26 cellular contexts compared by ENCODE assay signal in genomic region chr11:73398721-73399120, GRCh38. TPM values are rescaled to one million over a fixed set of nuclear protein-coding genes. Genes with fewer than 3 reads are reported as not detected.
DNase-seq lines count a peak whose midpoint lies in the region; FAIRE-seq and TF ChIP-seq lines count a peak whose summit lies in the region.
"Had no signal": no experiment of that assay in that cellular context is flagged by ENCODE, and none has a peak within 500 bp of the region (broad histone marks: within the 10 kb centered on the region; RNA-seq: fewer than 3 reads in every experiment).

No MANE protein-coding gene starts in this region.

- no peaks in the 10 kb centered on the region for H3K9me2 ChIP-seq in PC-9 (ENCODE audit: insufficient read depth)

- H3K36me3 ChIP-seq in neutrophil (peaks cover 96% of the 10 kb centered on the region), PC-9 (ENCODE audit: low read depth) (no peaks in the 10 kb centered on the region)
- H3K36me3 ChIP-seq: BE2C had no signal

- H3K4me3 ChIP-seq in coronary artery: no peak overlapping the region
- no peak overlapping the region for H3K4me3 ChIP-seq in neutrophil (ENCODE audit: low read depth in 1 of 2, low read length in 1 of 2)
- H3K4me3 ChIP-seq in PC-9: no peak overlapping the region
- H3K4me3 ChIP-seq: smooth muscle cell, stomach, upper lobe of left lung had no signal

- peak overlapping the region; percentile 40 for H3K27ac Mint-ChIP-seq in activated CD4-positive, alpha-beta memory T cell treated with anti-CD3 and anti-CD28 coated beads for 36 hours
- no peak overlapping the region for H3K27ac Mint-ChIP-seq in activated CD4-positive, alpha-beta memory T cell treated with anti-CD3 and anti-CD28 coated beads, Interleukin-2, amount 10 ng/mL, durations not matched to agents 7 days and 5 days
- no peak overlapping the region for H3K27ac Mint-ChIP-seq in osteocyte (ENCODE audit: unreplicated experiment)
- H3K27ac Mint-ChIP-seq: WTC11 had no signal

- POLR2A ChIA-PET in activated CD4-positive, alpha-beta memory T cell treated with anti-CD3 and anti-CD28 coated beads for 36 hours (lab: Charles Lee): no interaction called here
- POLR2A ChIA-PET in activated CD4-positive, alpha-beta memory T cell treated with anti-CD3 and anti-CD28 coated beads, Interleukin-2, amount 10 ng/mL, durations not matched to agents 7 days and 5 days (lab: Charles Lee): interaction anchor here (0.7 to 1.3 kb wide), 3 partner anchors 11 to 48 kb away, joined by 3 to 4 read pairs (median 3); no protein-coding TSS in a partner anchor
- POLR2A ChIA-PET in PC-9 (lab: Charles Lee; ENCODE audit: unreplicated experiment): no interaction called here

- in situ Hi-C loops in G401 (cut with HindIII; ENCODE audit: low sequenced_read_pairs): no loop called here

- H3K27ac ChIP-seq in coronary artery: no peak overlapping the region
- peak overlapping the region; percentile 63 for H3K27ac ChIP-seq in neutrophil
- H3K27ac ChIP-seq in PC-9: no peak overlapping the region
- H3K27ac ChIP-seq: stomach, upper lobe of left lung had no signal

- no peak overlapping the region for H3K4me2 ChIP-seq in PC-9
- H3K4me2 ChIP-seq: smooth muscle cell had no signal

- no peaks in the 10 kb centered on the region for H3K4me1 Mint-ChIP-seq in activated CD4-positive, alpha-beta memory T cell treated with anti-CD3 and anti-CD28 coated beads for 36 hours (ENCODE audit: low read depth)
- H3K4me1 Mint-ChIP-seq in activated CD4-positive, alpha-beta memory T cell treated with anti-CD3 and anti-CD28 coated beads, Interleukin-2, amount 10 ng/mL, durations not matched to agents 7 days and 5 days: no peaks in the 10 kb centered on the region
- H3K4me1 Mint-ChIP-seq in osteocyte (ENCODE audit: unreplicated experiment): peaks cover 8% of the 10 kb centered on the region

- H3K27me3 Mint-ChIP-seq in activated CD4-positive, alpha-beta memory T cell treated with anti-CD3 and anti-CD28 coated beads for 36 hours: no peaks in the 10 kb centered on the region
- H3K27me3 Mint-ChIP-seq in activated CD4-positive, alpha-beta memory T cell treated with anti-CD3 and anti-CD28 coated beads, Interleukin-2, amount 10 ng/mL, durations not matched to agents 7 days and 5 days: no peaks in the 10 kb centered on the region
- H3K27me3 Mint-ChIP-seq in osteocyte (ENCODE audit: unreplicated experiment): no peaks in the 10 kb centered on the region

- DNase-seq in activated CD4-positive, alpha-beta memory T cell treated with anti-CD3 and anti-CD28 coated beads for 36 hours: no peak
- DNase-seq in activated CD4-positive, alpha-beta memory T cell treated with anti-CD3 and anti-CD28 coated beads, Interleukin-2, amount 10 ng/mL, durations not matched to agents 7 days and 5 days: no peak
- DNase-seq in GM12891 (ENCODE audit: insufficient read length, low spot score) (no peak), coronary artery (ENCODE audit: low spot score) (peak; percentile 68), G401 (ENCODE audit: low spot score) (no peak), osteocyte (ENCODE audit: extremely low spot score, unreplicated experiment) (no peak), PC-9 (no peak)
- DNase-seq: activated CD8-positive, alpha-beta memory T cell treated with anti-CD3 and anti-CD28 coated beads for 24 hours; activated naive CD4-positive, alpha-beta T cell treated with anti-CD3 and anti-CD28 coated beads, Interleukin-2, amount 50 U/mL, for 16 hours; anterior cingulate cortex; BE2C; central memory CD4-positive, alpha-beta T cell; HCEC 1CT; hippocampal formation; left ventricle myocardium superior; NCI-H1436 treated with DMSO at 0.1 percent for 48 hours; NCI-H524; stimulated activated CD4-positive, alpha-beta T cell treated with anti-CD3 and anti-CD28 coated beads, Interleukin-2, amount 100 ng/mL, for 48 hours; stomach; T-helper 9 cell; upper lobe of left lung had no signal

- no peaks in the 10 kb centered on the region for H3F3A ChIP-seq in PC-9 (ENCODE audit: insufficient read depth, low read depth)

- FAIRE-seq in GM12891 (lab: Jason Lieb, UNC): no peak
- FAIRE-seq: A204.1, D721Med had no signal

- no peaks in the 10 kb centered on the region for H3K9me3 Mint-ChIP-seq in activated CD4-positive, alpha-beta memory T cell treated with anti-CD3 and anti-CD28 coated beads for 36 hours
- H3K9me3 Mint-ChIP-seq in activated CD4-positive, alpha-beta memory T cell treated with anti-CD3 and anti-CD28 coated beads, Interleukin-2, amount 10 ng/mL, durations not matched to agents 7 days and 5 days: no peaks in the 10 kb centered on the region
- no peaks in the 10 kb centered on the region for H3K9me3 Mint-ChIP-seq in osteocyte (ENCODE audit: unreplicated experiment)
- H3K9me3 Mint-ChIP-seq: WTC11 had no signal

- TF ChIP-seq POLR2A in GM12891 (IDR thresholded peaks at IDR 0.05; ENCODE audit: low read depth, low read length): peak; percentile 66; the same call in 1 of the 2 replicates

- intact Hi-C loops in activated CD4-positive, alpha-beta memory T cell treated with anti-CD3 and anti-CD28 coated beads for 36 hours (cut with micrococcal nuclease): no loop called here
- intact Hi-C loops in PC-9 (cut with micrococcal nuclease; ENCODE audit: unreplicated experiment): no loop called here

- H4K20me1 ChIP-seq in PC-9 (ENCODE audit: insufficient read depth): no peaks in the 10 kb centered on the region

- H2AFZ ChIP-seq in PC-9: no peak overlapping the region

- H3K36me3 Mint-ChIP-seq in activated CD4-positive, alpha-beta memory T cell treated with anti-CD3 and anti-CD28 coated beads for 36 hours: peaks cover 10% of the 10 kb centered on the region
- H3K36me3 Mint-ChIP-seq in activated CD4-positive, alpha-beta memory T cell treated with anti-CD3 and anti-CD28 coated beads, Interleukin-2, amount 10 ng/mL, durations not matched to agents 7 days and 5 days (ENCODE audit: low read depth): peaks cover 24% of the 10 kb centered on the region
- H3K36me3 Mint-ChIP-seq in osteocyte (ENCODE audit: unreplicated experiment): no peaks in the 10 kb centered on the region
- H3K36me3 Mint-ChIP-seq: WTC11 had no signal

- H3K79me2 ChIP-seq in PC-9 (ENCODE audit: low read depth): no peaks in the 10 kb centered on the region

- BruUV-seq in PC-9 (replicated peaks; lab: Mats Ljungman, UMichigan): no TSS peak

- no peak for TF ChIP-seq CTCF in coronary artery (IDR thresholded peaks at IDR 0.05)
- no peak for TF ChIP-seq CTCF in neutrophil (IDR thresholded peaks at IDR 0.05)
- no peak for TF ChIP-seq CTCF in osteocyte (IDR thresholded peaks at IDR 0.05)
- no peak for TF ChIP-seq CTCF in PC-9 (conservative IDR thresholded peaks at IDR 0.05)

- no peak overlapping the region for H3K4me3 Mint-ChIP-seq in activated CD4-positive, alpha-beta memory T cell treated with anti-CD3 and anti-CD28 coated beads for 36 hours
- H3K4me3 Mint-ChIP-seq in activated CD4-positive, alpha-beta memory T cell treated with anti-CD3 and anti-CD28 coated beads, Interleukin-2, amount 10 ng/mL, durations not matched to agents 7 days and 5 days: no peak overlapping the region
- H3K4me3 Mint-ChIP-seq in osteocyte (ENCODE audit: unreplicated experiment): no peak overlapping the region
- H3K4me3 Mint-ChIP-seq: WTC11 had no signal

- H3K9me3 ChIP-seq in neutrophil (no peaks in the 10 kb centered on the region), PC-9 (ENCODE audit: insufficient read depth, low read depth) (no peaks in the 10 kb centered on the region)
- H3K9me3 ChIP-seq: BE2C, stomach, upper lobe of left lung had no signal

- CTCF ChIA-PET in activated CD4-positive, alpha-beta memory T cell treated with anti-CD3 and anti-CD28 coated beads for 36 hours (lab: Charles Lee): interaction anchor here (0.6 to 3.6 kb wide), 2 partner anchors 48 to 92 kb away, joined by 3 to 21 read pairs; no protein-coding TSS in a partner anchor
- CTCF ChIA-PET in activated CD4-positive, alpha-beta memory T cell treated with anti-CD3 and anti-CD28 coated beads, Interleukin-2, amount 10 ng/mL, durations not matched to agents 7 days and 5 days (lab: Charles Lee): interaction anchor here (1.3 to 5.5 kb wide), 3 partner anchors 47 to 92 kb away, joined by 4 to 32 read pairs (median 7); no protein-coding TSS in a partner anchor
- CTCF ChIA-PET in PC-9 (lab: Charles Lee): interaction anchor here (0.6 kb wide), 1 partner anchor 8 kb away, joined by 4 read pairs; no protein-coding TSS in a partner anchor

- H3K4me1 ChIP-seq in neutrophil (ENCODE audit: control insufficient read depth in 1 of 2, insufficient read depth in 1 of 2, low read depth in 1 of 2, low read length in 1 of 2) (peaks cover 7 to 8% of the 10 kb centered on the region in 2 experiments), PC-9 (replicated peaks; ENCODE audit: insufficient read depth) (no peaks in the 10 kb centered on the region)
- H3K4me1 ChIP-seq: BE2C, stomach had no signal

- H3K27me3 ChIP-seq in neutrophil: no peaks in the 10 kb centered on the region
- H3K27me3 ChIP-seq in PC-9 (ENCODE audit: insufficient read depth, low read depth): no peaks in the 10 kb centered on the region
- H3K27me3 ChIP-seq: BE2C, stomach, upper lobe of left lung had no signal

TF ChIP-seq in GM12891, 5 proteins besides CTCF, POLR2A, EP300 and RAD21:
- TF ChIP-seq PAX5 (IDR thresholded peaks at IDR 0.05; ENCODE audit: insufficient read depth, low read length, severe bottlenecking): no peak
- TF ChIP-seq TAF1 (IDR thresholded peaks at IDR 0.05; ENCODE audit: low read depth, low read length): no peak
- TF ChIP-seq POU2F2 (IDR thresholded peaks at IDR 0.05; ENCODE audit: low read depth, low read length): no peak
- peak; percentile 30; the same call in 1 of the 2 replicates for TF ChIP-seq POLR2AphosphoS5 (IDR thresholded peaks at IDR 0.05; ENCODE audit: low read depth, low read length)
- TF ChIP-seq SPI1 (IDR thresholded peaks at IDR 0.05; ENCODE audit: low read depth, low read length): no peak

RNA-seq across cellular contexts. Expression of gene RELT, which starts 22.5 kb away (rescaled TPM):
- 10 to 100 TPM; 18.5 to 18.9 TPM for total RNA-seq in activated CD4-positive, alpha-beta memory T cell treated with anti-CD3 and anti-CD28 coated beads for 36 hours
- 10 to 100 TPM; 26.0 to 27.3 TPM for total RNA-seq in activated CD4-positive, alpha-beta memory T cell treated with anti-CD3 and anti-CD28 coated beads, Interleukin-2, amount 10 ng/mL, durations not matched to agents 7 days and 5 days
- polyA plus RNA-seq in GM12891 (2012; ENCODE audit: low read depth, missing spikeins): 12.5 TPM
- 6.2 and 6.7 TPM in 2 replicates for total RNA-seq in G401 (2014; rRNA removed; shearing (Covaris generic))
- total RNA-seq in osteocyte: 3.3 and 4.1 TPM in 2 replicates
- total RNA-seq in PC-9 (2021): 7.8 and 10.7 TPM in 2 replicates
